In the genomic region with DNA sequence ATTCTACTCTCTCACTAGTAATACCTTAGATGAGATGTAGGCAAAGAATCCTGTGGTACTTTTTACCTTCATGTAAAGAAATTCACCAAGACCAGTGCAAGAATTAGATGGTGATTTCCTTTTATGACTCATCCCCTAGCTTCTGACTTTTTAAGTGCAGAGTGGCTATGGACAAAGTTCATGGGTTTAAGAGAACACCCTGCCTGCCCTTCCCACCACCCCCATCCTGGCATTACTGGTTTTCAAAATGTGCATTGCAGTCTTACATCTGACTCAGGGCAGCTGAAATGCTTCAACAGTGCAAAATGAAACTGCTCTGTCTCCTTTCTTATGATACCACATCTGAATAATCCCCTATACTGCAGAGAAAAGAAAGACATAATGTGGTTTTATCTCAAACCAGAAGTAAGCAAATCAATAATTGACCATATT, we compare ENCODE assay signal across 8 cellular contexts. TPM values are rescaled to one million over a fixed set of nuclear protein-coding genes. Genes with fewer than 3 reads are reported as not detected.
DNase-seq lines count a peak whose midpoint lies in the region; ATAC-seq and TF ChIP-seq lines count a peak whose summit lies in the region.

No MANE protein-coding gene starts in this region.

- H3K36me3 ChIP-seq in kidney epithelial cell (ENCODE audit: control insufficient read depth, insufficient read depth, low read length), result no peaks in the 10 kb centered on the region
- peaks cover 0 to 2% of the 10 kb centered on the region in 2 donors for H3K36me3 ChIP-seq in aorta (ENCODE audit: control insufficient read depth in 1 of 2, insufficient read depth in 2 of 2, low read length in 1 of 2)

- H3K4me1 Mint-ChIP-seq in naive thymus-derived CD8-positive, alpha-beta T cell, result peaks cover 2 to 6% (median 3%) of the 10 kb centered on the region in 4 donors
- peaks cover 33% of the 10 kb centered on the region for H3K4me1 Mint-ChIP-seq in WTC11

- H3K4me3 ChIP-seq in kidney epithelial cell (ENCODE audit: low read depth, low read length), result no peak overlapping the region
- no peak overlapping the region for H3K4me3 ChIP-seq in aorta (ENCODE audit: low read length in 2 of 2)

- TF ChIP-seq CTCF in kidney epithelial cell (IDR thresholded peaks at IDR 0.05; ENCODE audit: insufficient read depth, low read length, poor library complexity, severe bottlenecking), result no peak
- TF ChIP-seq CTCF in WTC11 (IDR thresholded peaks at IDR 0.05), result no peak

- no peaks in the 10 kb centered on the region for H3K9me3 ChIP-seq in aorta (ENCODE audit: control insufficient read depth, low read length)

- intact Hi-C loops in aorta (cut with DNase I), result loop anchor here in 1 of 2 donors (5.0 kb wide), 1 partner anchor 504 kb away; no protein-coding TSS in a partner anchor

- no peak overlapping the region for H3K27ac Mint-ChIP-seq in naive thymus-derived CD8-positive, alpha-beta T cell
- H3K27ac Mint-ChIP-seq in WTC11, result no peak overlapping the region

- H3K4me3 Mint-ChIP-seq in naive thymus-derived CD8-positive, alpha-beta T cell, result no peak overlapping the region
- H3K4me3 Mint-ChIP-seq in WTC11, result no peak overlapping the region

- no peaks in the 10 kb centered on the region for H3K9me3 Mint-ChIP-seq in naive thymus-derived CD8-positive, alpha-beta T cell
- H3K9me3 Mint-ChIP-seq in WTC11, result peaks cover 6% of the 10 kb centered on the region

- H3K27me3 ChIP-seq in kidney epithelial cell (ENCODE audit: control insufficient read depth, insufficient read depth, low read length) (no peaks in the 10 kb centered on the region), aorta (ENCODE audit: control insufficient read depth in 1 of 2, insufficient read depth in 2 of 2, low read length in 1 of 2) (no peaks in the 10 kb centered on the region)

- ATAC-seq in GM18909 (IDR thresholded peaks at IDR 0.05; ENCODE audit: poor library complexity, unreplicated experiment), result peak; percentile 87
- peak; percentile 78 for ATAC-seq in HG02678 (IDR thresholded peaks at IDR 0.05; ENCODE audit: unreplicated experiment)
- ATAC-seq in aorta (ENCODE audit: low FRiP score), result no peak
- no peak for ATAC-seq in naive thymus-derived CD8-positive, alpha-beta T cell
- ATAC-seq in WTC11, result no peak

- POLR2A ChIA-PET in naive thymus-derived CD8-positive, alpha-beta T cell (lab: Charles Lee), result no interaction called here
- POLR2A ChIA-PET in WTC11 (lab: Charles Lee), result no interaction called here

- peaks cover 0 to 4% (median 0%) of the 10 kb centered on the region in 5 donors for H3K27me3 Mint-ChIP-seq in naive thymus-derived CD8-positive, alpha-beta T cell
- H3K27me3 Mint-ChIP-seq in WTC11 (ENCODE audit: low read depth), result no peaks in the 10 kb centered on the region

- H3K36me3 Mint-ChIP-seq in naive thymus-derived CD8-positive, alpha-beta T cell, result peaks cover 0 to 15% (median 0%) of the 10 kb centered on the region in 3 donors
- 0 out of 2 replicates have a peak, but pooled peaks cover 4% of the 10 kb centered on the region for H3K36me3 Mint-ChIP-seq in WTC11

- H3K4me1 ChIP-seq in aorta (ENCODE audit: control insufficient read depth in 1 of 2, insufficient read depth in 2 of 2, low read length in 2 of 2), result no peaks in the 10 kb centered on the region

- H3K27ac ChIP-seq in aorta (ENCODE audit: low read depth in 1 of 2, low read length in 2 of 2), result no peak overlapping the region

- CTCF ChIA-PET in WTC11 (lab: Charles Lee), result no interaction called here

- DNase-seq in RPMI7951 (ENCODE audit: low read depth) (peak; percentile 66), kidney epithelial cell (ENCODE audit: low read depth) (peak; percentile 67), aorta (no peak), anterior cingulate cortex (lab: John Stamatoyannopoulos, UW) (no peak), WTC11 (ENCODE audit: low spot score) (no peak)
- no peak for DNase-seq in naive thymus-derived CD8-positive, alpha-beta T cell

TF ChIP-seq in WTC11, 78 proteins besides CTCF, POLR2A, EP300 and RAD21 (continues in another document):
- TF ChIP-seq, protein P1, sequence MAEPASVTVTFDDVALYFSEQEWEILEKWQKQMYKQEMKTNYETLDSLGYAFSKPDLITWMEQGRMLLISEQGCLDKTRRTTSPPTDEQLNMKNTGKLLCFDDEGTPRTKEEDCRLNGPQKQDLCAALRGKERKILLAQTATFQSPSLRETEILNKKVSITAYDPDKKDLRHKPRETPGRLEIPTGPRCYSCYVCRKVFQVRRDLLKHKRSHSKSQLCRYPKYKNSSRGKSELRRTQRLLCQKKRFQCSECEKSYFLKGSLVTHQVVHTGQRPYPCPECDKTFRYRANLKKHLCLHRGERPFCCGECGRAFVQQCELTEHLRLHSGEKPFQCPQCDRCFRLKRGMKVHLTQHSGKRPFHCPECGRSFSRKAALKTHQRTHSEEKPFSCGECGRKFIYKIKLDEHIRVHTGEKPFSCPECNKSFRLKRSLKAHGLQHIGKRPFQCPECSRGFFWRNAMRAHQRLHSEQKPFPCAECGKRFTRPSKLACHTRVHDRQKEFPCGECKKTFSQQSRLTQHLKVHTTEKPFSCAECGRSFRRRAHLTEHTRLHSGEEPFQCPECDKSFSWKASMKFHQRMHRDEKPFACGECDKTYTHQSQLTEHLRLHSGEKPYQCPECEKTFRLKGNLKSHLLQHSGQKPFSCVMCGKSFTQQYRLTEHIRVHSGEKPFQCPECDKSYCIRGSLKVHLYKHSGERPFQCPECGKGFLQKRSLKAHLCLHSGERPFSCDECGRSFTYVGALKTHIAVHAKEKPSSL (CRISPR knock-in tag; conservative IDR thresholded peaks at IDR 0.05), result no peak
- TF ChIP-seq, protein P2, sequence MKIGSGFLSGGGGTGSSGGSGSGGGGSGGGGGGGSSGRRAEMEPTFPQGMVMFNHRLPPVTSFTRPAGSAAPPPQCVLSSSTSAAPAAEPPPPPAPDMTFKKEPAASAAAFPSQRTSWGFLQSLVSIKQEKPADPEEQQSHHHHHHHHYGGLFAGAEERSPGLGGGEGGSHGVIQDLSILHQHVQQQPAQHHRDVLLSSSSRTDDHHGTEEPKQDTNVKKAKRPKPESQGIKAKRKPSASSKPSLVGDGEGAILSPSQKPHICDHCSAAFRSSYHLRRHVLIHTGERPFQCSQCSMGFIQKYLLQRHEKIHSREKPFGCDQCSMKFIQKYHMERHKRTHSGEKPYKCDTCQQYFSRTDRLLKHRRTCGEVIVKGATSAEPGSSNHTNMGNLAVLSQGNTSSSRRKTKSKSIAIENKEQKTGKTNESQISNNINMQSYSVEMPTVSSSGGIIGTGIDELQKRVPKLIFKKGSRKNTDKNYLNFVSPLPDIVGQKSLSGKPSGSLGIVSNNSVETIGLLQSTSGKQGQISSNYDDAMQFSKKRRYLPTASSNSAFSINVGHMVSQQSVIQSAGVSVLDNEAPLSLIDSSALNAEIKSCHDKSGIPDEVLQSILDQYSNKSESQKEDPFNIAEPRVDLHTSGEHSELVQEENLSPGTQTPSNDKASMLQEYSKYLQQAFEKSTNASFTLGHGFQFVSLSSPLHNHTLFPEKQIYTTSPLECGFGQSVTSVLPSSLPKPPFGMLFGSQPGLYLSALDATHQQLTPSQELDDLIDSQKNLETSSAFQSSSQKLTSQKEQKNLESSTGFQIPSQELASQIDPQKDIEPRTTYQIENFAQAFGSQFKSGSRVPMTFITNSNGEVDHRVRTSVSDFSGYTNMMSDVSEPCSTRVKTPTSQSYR (CRISPR knock-in tag; IDR thresholded peaks at IDR 0.05), result no peak
- no peak for TF ChIP-seq ZNF219 (CRISPR knock-in tag; IDR thresholded peaks at IDR 0.05; ENCODE audit: borderline replicate concordance)
- no peak for TF ChIP-seq SOX15 (CRISPR knock-in tag; IDR thresholded peaks at IDR 0.05)
- TF ChIP-seq ZNF232 (CRISPR knock-in tag; IDR thresholded peaks at IDR 0.05), result no peak
- TF ChIP-seq ELF4 (CRISPR knock-in tag; IDR thresholded peaks at IDR 0.05; ENCODE audit: low read depth), result no peak
- TF ChIP-seq HMGA2 (CRISPR knock-in tag; IDR thresholded peaks at IDR 0.05), result no peak
- TF ChIP-seq FOXP1 (CRISPR knock-in tag; IDR thresholded peaks at IDR 0.05; ENCODE audit: borderline replicate concordance), result no peak
- TF ChIP-seq, protein P3, sequence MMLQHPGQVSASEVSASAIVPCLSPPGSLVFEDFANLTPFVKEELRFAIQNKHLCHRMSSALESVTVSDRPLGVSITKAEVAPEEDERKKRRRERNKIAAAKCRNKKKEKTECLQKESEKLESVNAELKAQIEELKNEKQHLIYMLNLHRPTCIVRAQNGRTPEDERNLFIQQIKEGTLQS (CRISPR knock-in tag; conservative IDR thresholded peaks at IDR 0.05), result no peak
- TF ChIP-seq NR1H2 (CRISPR knock-in tag; IDR thresholded peaks at IDR 0.05), result no peak
- TF ChIP-seq NFYB (CRISPR knock-in tag; conservative IDR thresholded peaks at IDR 0.05; ENCODE audit: low read depth), result no peak
- TF ChIP-seq, protein P4, sequence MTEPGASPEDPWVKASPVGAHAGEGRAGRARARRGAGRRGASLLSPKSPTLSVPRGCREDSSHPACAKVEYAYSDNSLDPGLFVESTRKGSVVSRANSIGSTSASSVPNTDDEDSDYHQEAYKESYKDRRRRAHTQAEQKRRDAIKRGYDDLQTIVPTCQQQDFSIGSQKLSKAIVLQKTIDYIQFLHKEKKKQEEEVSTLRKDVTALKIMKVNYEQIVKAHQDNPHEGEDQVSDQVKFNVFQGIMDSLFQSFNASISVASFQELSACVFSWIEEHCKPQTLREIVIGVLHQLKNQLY (CRISPR knock-in tag; IDR thresholded peaks at IDR 0.05), result no peak
- TF ChIP-seq RORB (CRISPR knock-in tag; IDR thresholded peaks at IDR 0.05), result no peak

RNA-seq across cellular contexts. Expression of a gene that starts 22.6 kb away (rescaled TPM):
- 31.5 and 40.6 TPM in 2 replicates for total RNA-seq in RPMI7951 (2014; rRNA removed; shearing (Covaris generic))
- total RNA-seq in kidney epithelial cell, result 27.0 and 29.5 TPM in 2 replicates
- 10 to 100 TPM in 1 of 2 donors, 1 to 10 TPM in 1; 9.9 to 12.3 TPM for total RNA-seq in aorta
- 10 to 100 TPM in 1 of 2 donors, 1 to 10 TPM in 1; 9.0 to 15.7 TPM for polyA plus RNA-seq in aorta
- 10 to 100 TPM; 17.9 to 18.5 TPM for total RNA-seq in naive thymus-derived CD8-positive, alpha-beta T cell
- polyA plus RNA-seq in naive thymus-derived CD8-positive, alpha-beta T cell, result 10 to 100 TPM; 11.5 to 16.8 (median 12.6) TPM
- total RNA-seq in WTC11 (2021), result 25.0 to 29.3 TPM (median 27.0 TPM) in 3 replicates

RNA-seq across cellular contexts. Expression of a gene that starts 22.7 kb away (rescaled TPM):
- total RNA-seq in RPMI7951 (2014; rRNA removed; shearing (Covaris generic)), result 9.0 and 9.1 TPM in 2 replicates
- total RNA-seq in kidney epithelial cell, result 7.3 and 9.0 TPM in 2 replicates
- 1 to 10 TPM; 5.2 to 9.0 TPM for total RNA-seq in aorta
- 1 to 10 TPM; 2.5 to 4.7 TPM for polyA plus RNA-seq in aorta
- total RNA-seq in naive thymus-derived CD8-positive, alpha-beta T cell, result 10 to 100 TPM; 13.8 to 14.6 TPM
- 1 to 10 TPM; 3.5 to 4.2 (median 3.7) TPM for polyA plus RNA-seq in naive thymus-derived CD8-positive, alpha-beta T cell
- 13.5 to 15.2 TPM (median 13.8 TPM) in 3 replicates for total RNA-seq in WTC11 (2021)

Comparison
In these comparisons a context has a peak if more than half of its experiments do, and no peak if none do; other contexts are left out.
1. ATAC-seq: peak in GM18909 (single experiment) and HG02678 (single experiment); none in aorta (single experiment), naive thymus-derived CD8-positive, alpha-beta T cell (0 of 2) and WTC11 (single experiment).
2. DNase-seq: peak in RPMI7951 (single experiment) and kidney epithelial cell (single experiment); none in aorta (0 of 2), naive thymus-derived CD8-positive, alpha-beta T cell (0 of 10), anterior cingulate cortex (0 of 58) and WTC11 (single experiment).